In genomic region chr2:181152221-181152620, GRCh38 we compare ENCODE assay signal across 28 cellular contexts.
DNase-seq lines count a peak whose midpoint lies in the region; ATAC-seq, FAIRE-seq and TF ChIP-seq lines count a peak whose summit lies in the region.
"Had no signal": no experiment of that assay in that cellular context is flagged by ENCODE, and none has a peak within 500 bp of the region (broad histone marks: within the 10 kb centered on the region; RNA-seq: fewer than 3 reads in every experiment).

No MANE protein-coding gene starts in this region.

- H3K9ac ChIP-seq in astrocyte (ENCODE audit: low read length): no peak overlapping the region

- POLR2A ChIA-PET in naive thymus-derived CD8-positive, alpha-beta T cell (lab: Charles Lee): interaction anchor here (0.9 to 1.6 kb wide), 3 partner anchors 20 to 32 kb away, joined by 3 to 4 read pairs (median 4); no protein-coding TSS in a partner anchor
- POLR2A ChIA-PET in WTC11 (lab: Charles Lee): no interaction called here
- POLR2A ChIA-PET in Caco-2 (lab: Charles Lee): no interaction called here

- no peak for ATAC-seq in CD4-positive, CD25-positive, alpha-beta regulatory T cell (ENCODE audit: low read depth in 2 of 2)
- peak; percentile 49 to 50 for ATAC-seq in naive thymus-derived CD8-positive, alpha-beta T cell
- ATAC-seq in WTC11 (no peak), psoas muscle (no peak)
- ATAC-seq: activated CD4-positive, CD25-positive, alpha-beta regulatory T cell treated with anti-CD3 and anti-CD28 coated beads, Interleukin-2, amount 50 U/mL, for 24 hours; Panc1 had no signal

- BruUV-seq in Caco-2 (replicated peaks; lab: Mats Ljungman, UMichigan): no TSS peak

- no peak overlapping the region for H3K4me3 Mint-ChIP-seq in CD4-positive, CD25-positive, alpha-beta regulatory T cell
- H3K4me3 Mint-ChIP-seq in astrocyte (ENCODE audit: unreplicated experiment) (no peak overlapping the region), WTC11 (no peak overlapping the region), Caco-2 (ENCODE audit: unreplicated experiment) (no peak overlapping the region)
- H3K4me3 Mint-ChIP-seq in naive thymus-derived CD8-positive, alpha-beta T cell: peak overlapping the region in 8 of 10 donors; percentile 21 to 64 (median 43)
- H3K4me3 Mint-ChIP-seq: B cell, endodermal cell, nephron progenitor cell had no signal

- H3K9me3 ChIP-seq in CD4-positive, CD25-positive, alpha-beta regulatory T cell (ENCODE audit: control insufficient read depth in 2 of 2, low read length in 2 of 2): peaks cover 0 to 6% of the 10 kb centered on the region in 2 experiments
- H3K9me3 ChIP-seq in astrocyte (ENCODE audit: insufficient read depth, low read depth, low read length) (no peaks in the 10 kb centered on the region), Caco-2 (no peaks in the 10 kb centered on the region), psoas muscle (peaks cover 8% of the 10 kb centered on the region)
- H3K9me3 ChIP-seq: prostate gland had no signal

- H3K4me2 ChIP-seq in astrocyte (ENCODE audit: low read length): no peak overlapping the region

- peaks cover 8% of the 10 kb centered on the region for H3K4me1 ChIP-seq in CD4-positive, CD25-positive, alpha-beta regulatory T cell (ENCODE audit: control insufficient read depth, insufficient read depth, low read length, poor library complexity, severe bottlenecking)
- no peaks in the 10 kb centered on the region for H3K4me1 ChIP-seq in astrocyte (ENCODE audit: insufficient read depth, low read length)
- H3K4me1 ChIP-seq in Caco-2: no peaks in the 10 kb centered on the region
- no peaks in the 10 kb centered on the region for H3K4me1 ChIP-seq in psoas muscle
- H3K4me1 ChIP-seq: prostate gland had no signal

- FAIRE-seq in astrocyte (lab: Jason Lieb, UNC): no peak
- FAIRE-seq: colon, GM12892 had no signal

- CTCF ChIA-PET in WTC11 (lab: Charles Lee): no interaction called here
- CTCF ChIA-PET in Caco-2 (lab: Charles Lee): no interaction called here

- peak overlapping the region; percentile 7 for H3K4me3 ChIP-seq in CD4-positive, CD25-positive, alpha-beta regulatory T cell (ENCODE audit: low read depth, low read length)
- H3K4me3 ChIP-seq in astrocyte (ENCODE audit: insufficient read depth, low read depth, low read length) (no peak overlapping the region), Caco-2 (ENCODE audit: low read depth, low read length) (no peak overlapping the region), psoas muscle (no peak overlapping the region)
- H3K4me3 ChIP-seq: prostate gland, skin epidermis had no signal

- H3K27me3 ChIP-seq in CD4-positive, CD25-positive, alpha-beta regulatory T cell (ENCODE audit: control insufficient read depth, insufficient read depth, low read length): no peaks in the 10 kb centered on the region
- no peaks in the 10 kb centered on the region for H3K27me3 ChIP-seq in astrocyte (ENCODE audit: insufficient read depth, low read length)
- H3K27me3 ChIP-seq in Caco-2 (replicated peaks; ENCODE audit: control insufficient read depth, insufficient read depth, low read length): no peaks in the 10 kb centered on the region
- H3K27me3 ChIP-seq in psoas muscle (ENCODE audit: insufficient read depth in 3 of 3, low read length in 2 of 3): no peaks in the 10 kb centered on the region

- no peaks in the 10 kb centered on the region for H3K79me2 ChIP-seq in astrocyte (ENCODE audit: insufficient read depth, low read length)

- no peaks in the 10 kb centered on the region for H4K20me1 ChIP-seq in astrocyte (ENCODE audit: insufficient read depth, low read length)

- intact Hi-C loops in Caco-2 (cut with micrococcal nuclease; ENCODE audit: unreplicated experiment): no loop called here
- intact Hi-C loops in psoas muscle (cut with DNase I): no loop called here

- H2AFZ ChIP-seq in astrocyte (ENCODE audit: low read depth, low read length): no peak overlapping the region

- peaks cover 0 to 8% (median 3%) of the 10 kb centered on the region in 7 donors for H3K9me3 Mint-ChIP-seq in CD4-positive, CD25-positive, alpha-beta regulatory T cell
- peaks cover 2% of the 10 kb centered on the region for H3K9me3 Mint-ChIP-seq in astrocyte (ENCODE audit: unreplicated experiment)
- peaks cover 0 to 24% (median 4%) of the 10 kb centered on the region in 9 donors for H3K9me3 Mint-ChIP-seq in naive thymus-derived CD8-positive, alpha-beta T cell
- peaks cover 28% of the 10 kb centered on the region for H3K9me3 Mint-ChIP-seq in WTC11
- H3K9me3 Mint-ChIP-seq in Caco-2 (ENCODE audit: unreplicated experiment): no peaks in the 10 kb centered on the region

- no peak overlapping the region for H3K27ac ChIP-seq in CD4-positive, CD25-positive, alpha-beta regulatory T cell (ENCODE audit: insufficient read depth, low read length, poor library complexity, severe bottlenecking)
- H3K27ac ChIP-seq in astrocyte (ENCODE audit: low read depth, low read length) (no peak overlapping the region), psoas muscle (no peak overlapping the region)
- H3K27ac ChIP-seq: prostate gland, skin epidermis had no signal

- H3K27ac Mint-ChIP-seq in CD4-positive, CD25-positive, alpha-beta regulatory T cell: no peak overlapping the region
- no peak overlapping the region for H3K27ac Mint-ChIP-seq in astrocyte (ENCODE audit: unreplicated experiment)
- peak overlapping the region; percentile 60 to 93 (median 83) for H3K27ac Mint-ChIP-seq in naive thymus-derived CD8-positive, alpha-beta T cell
- no peak overlapping the region for H3K27ac Mint-ChIP-seq in WTC11
- no peak overlapping the region for H3K27ac Mint-ChIP-seq in Caco-2 (ENCODE audit: unreplicated experiment)
- H3K27ac Mint-ChIP-seq: B cell, endodermal cell, nephron progenitor cell had no signal

- peaks cover 4% of the 10 kb centered on the region for H3K36me3 Mint-ChIP-seq in CD4-positive, CD25-positive, alpha-beta regulatory T cell
- H3K36me3 Mint-ChIP-seq in astrocyte (ENCODE audit: low read depth, unreplicated experiment) (no peaks in the 10 kb centered on the region), WTC11 (peaks cover 15% of the 10 kb centered on the region), Caco-2 (ENCODE audit: insufficient read depth, unreplicated experiment) (no peaks in the 10 kb centered on the region)
- H3K36me3 Mint-ChIP-seq in naive thymus-derived CD8-positive, alpha-beta T cell: peaks cover 7 to 24% (median 10%) of the 10 kb centered on the region in 3 donors

- H3K4me1 Mint-ChIP-seq in CD4-positive, CD25-positive, alpha-beta regulatory T cell: peaks cover 0 to 29% (median 12%) of the 10 kb centered on the region in 4 donors
- H3K4me1 Mint-ChIP-seq in astrocyte (ENCODE audit: low read depth, unreplicated experiment) (no peaks in the 10 kb centered on the region), WTC11 (no peaks in the 10 kb centered on the region), Caco-2 (ENCODE audit: low read depth, unreplicated experiment) (no peaks in the 10 kb centered on the region)
- peaks cover 23 to 59% (median 48%) of the 10 kb centered on the region in 4 donors for H3K4me1 Mint-ChIP-seq in naive thymus-derived CD8-positive, alpha-beta T cell
- H3K4me1 Mint-ChIP-seq: endodermal cell, nephron progenitor cell had no signal

- no peaks in the 10 kb centered on the region for H3K36me3 ChIP-seq in CD4-positive, CD25-positive, alpha-beta regulatory T cell (ENCODE audit: control insufficient read depth, insufficient read depth, low read length)
- H3K36me3 ChIP-seq in astrocyte (ENCODE audit: insufficient read depth, low read length): no peaks in the 10 kb centered on the region
- H3K36me3 ChIP-seq in Caco-2 (ENCODE audit: control insufficient read depth, insufficient read depth, low read length): no peaks in the 10 kb centered on the region
- H3K36me3 ChIP-seq in psoas muscle (ENCODE audit: insufficient read depth in 1 of 2, low read depth in 1 of 2): no peaks in the 10 kb centered on the region
- H3K36me3 ChIP-seq: prostate gland had no signal

- no peak for DNase-seq in CD4-positive, CD25-positive, alpha-beta regulatory T cell
- DNase-seq in GM03348 (ENCODE audit: low spot score): peak; percentile 10
- peak; percentile 32 for DNase-seq in astrocyte (ENCODE audit: low read depth)
- DNase-seq in naive thymus-derived CD8-positive, alpha-beta T cell: no peak
- DNase-seq in stimulated activated CD4-positive, alpha-beta T cell treated with anti-CD3 and anti-CD28 coated beads, Interleukin-4, amount 100 ng/mL, for 1 hour: no peak
- DNase-seq in WTC11 (ENCODE audit: low spot score): no peak
- DNase-seq in Caco-2: no peak
- no peak for DNase-seq in psoas muscle
- DNase-seq: activated CD8-positive, alpha-beta memory T cell treated with anti-CD3 and anti-CD28 coated beads, Interleukin-2, amount 50 U/mL, for 4 hours; activated gamma-delta T cell; DMS153; endodermal cell; HCEC 1CT; hypothalamus; kidney glomerular epithelial cell; mesendoderm; NCI-H187; NCI-H345; nephron progenitor cell; stimulated activated CD4-positive, alpha-beta T cell treated with anti-CD3 and anti-CD28 coated beads, Interleukin-2, amount 100 ng/mL, for 48 hours; T-helper 9 cell had no signal

- no peaks in the 10 kb centered on the region for H3K27me3 Mint-ChIP-seq in CD4-positive, CD25-positive, alpha-beta regulatory T cell
- H3K27me3 Mint-ChIP-seq in astrocyte (ENCODE audit: low read depth, unreplicated experiment): no peaks in the 10 kb centered on the region
- no peaks in the 10 kb centered on the region for H3K27me3 Mint-ChIP-seq in naive thymus-derived CD8-positive, alpha-beta T cell
- no peaks in the 10 kb centered on the region for H3K27me3 Mint-ChIP-seq in WTC11 (ENCODE audit: low read depth)
- no peaks in the 10 kb centered on the region for H3K27me3 Mint-ChIP-seq in Caco-2 (ENCODE audit: insufficient read depth, unreplicated experiment)

- TF ChIP-seq CTCF in astrocyte (IDR thresholded peaks at IDR 0.05; ENCODE audit: insufficient read depth, low read depth, low read length) (no peak), WTC11 (IDR thresholded peaks at IDR 0.05) (no peak), Caco-2 (IDR thresholded peaks at IDR 0.05; ENCODE audit: insufficient read depth in 1 of 2, low read depth in 1 of 2, low read length in 1 of 2, severe bottlenecking in 1 of 2, unreplicated experiment in 1 of 2) (no peak), psoas muscle (IDR thresholded peaks at IDR 0.05) (no peak)

TF ChIP-seq in WTC11, 78 proteins besides CTCF, POLR2A, EP300 and RAD21 (continues in another document):
- TF ChIP-seq ESRRA (CRISPR knock-in tag; IDR thresholded peaks at IDR 0.05; ENCODE audit: borderline replicate concordance) (no peak), JUN (CRISPR knock-in tag; IDR thresholded peaks at IDR 0.05) (no peak)

Comparison
In these comparisons a context has a peak if more than half of its experiments do, and no peak if none do; other contexts are left out.
1. ATAC-seq: peak in naive thymus-derived CD8-positive, alpha-beta T cell (2 of 2); none in CD4-positive, CD25-positive, alpha-beta regulatory T cell (0 of 2), WTC11 (single experiment) and psoas muscle (0 of 4).
2. DNase-seq: peak in GM03348 (single experiment) and astrocyte (single experiment); none in CD4-positive, CD25-positive, alpha-beta regulatory T cell (0 of 3), naive thymus-derived CD8-positive, alpha-beta T cell (0 of 10), stimulated activated CD4-positive, alpha-beta T cell treated with anti-CD3 and anti-CD28 coated beads, Interleukin-4, amount 100 ng/mL, for 1 hour (single experiment), WTC11 (single experiment), Caco-2 (0 of 2) and psoas muscle (0 of 2).
3. H3K27ac Mint-ChIP-seq: peak in naive thymus-derived CD8-positive, alpha-beta T cell (10 of 10); none in CD4-positive, CD25-positive, alpha-beta regulatory T cell (0 of 3), astrocyte (single experiment), WTC11 (single experiment) and Caco-2 (single experiment).
4. H3K4me3 Mint-ChIP-seq: peak in naive thymus-derived CD8-positive, alpha-beta T cell (8 of 10); none in CD4-positive, CD25-positive, alpha-beta regulatory T cell (0 of 4), astrocyte (single experiment), WTC11 (single experiment) and Caco-2 (single experiment).